In the genomic region with DNA sequence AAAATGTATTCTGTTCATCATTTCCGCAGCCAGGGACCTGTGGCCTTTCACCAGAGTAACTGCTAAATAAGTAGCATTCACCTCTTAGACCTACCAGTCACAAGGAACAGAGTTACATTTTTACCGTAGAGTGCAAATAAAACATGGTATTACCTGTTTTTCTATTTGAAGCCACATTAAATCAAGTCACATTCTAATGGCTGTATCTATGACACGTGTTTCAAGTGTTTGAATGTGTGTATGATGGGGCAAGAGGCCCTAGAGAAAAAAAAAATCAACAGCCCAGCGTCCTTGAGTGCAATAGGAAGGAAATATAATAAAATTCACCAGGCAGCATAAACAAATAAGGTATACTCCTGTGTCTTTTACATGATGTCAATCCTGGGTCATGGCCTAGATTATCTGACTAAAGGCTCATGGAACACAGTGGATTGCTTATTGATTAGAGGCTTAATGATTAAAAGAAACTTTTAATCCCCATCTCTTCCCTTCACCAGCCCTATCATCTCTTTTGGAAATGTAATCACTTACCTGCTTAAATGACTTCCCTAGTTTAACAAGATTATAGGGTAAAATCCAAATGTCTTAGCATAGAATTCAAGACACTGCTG, we compare ENCODE assay signal across 17 cellular contexts.
DNase-seq lines count a peak whose midpoint lies in the region; ATAC-seq and TF ChIP-seq lines count a peak whose summit lies in the region.
"Had no signal": no experiment of that assay in that cellular context is flagged by ENCODE, and none has a peak within 500 bp of the region (broad histone marks: within the 10 kb centered on the region; RNA-seq: fewer than 3 reads in every experiment).

No MANE protein-coding gene starts in this region.

- H3K36me3 Mint-ChIP-seq in nephron progenitor cell (ENCODE audit: low read depth) = no peaks in the 10 kb centered on the region
- H3K36me3 Mint-ChIP-seq: CD14-positive monocyte; CD8-positive, alpha-beta T cell had no signal

- no peaks in the 10 kb centered on the region for H3K27me3 ChIP-seq in left lung

- peaks cover 0 to 12% of the 10 kb centered on the region in 2 donors for H3K4me1 ChIP-seq in left lung

- DNase-seq in DMS153 (lab: John Stamatoyannopoulos, UW) = peak; percentile 70
- DNase-seq in DMS153 treated with DMSO at 0.1 percent for 48 hours (lab: John Stamatoyannopoulos, UW; ENCODE audit: unreplicated experiment) = no peak
- peak; percentile 1 for DNase-seq in LNCaP clone FGC (ENCODE audit: low read depth)
- DNase-seq in left lung = no peak
- no peak for DNase-seq in nephron progenitor cell
- no peak for DNase-seq in NCI-H345 (lab: John Stamatoyannopoulos, UW)
- DNase-seq: CD8-positive, alpha-beta T cell; COR-L47; DMS53; GF-D8; GM23248; IMR-90 had no signal

- peaks cover 7% of the 10 kb centered on the region for H3K27me3 Mint-ChIP-seq in nephron progenitor cell (ENCODE audit: low read depth, poor library complexity)

- H3K36me3 ChIP-seq in left lung = no peaks in the 10 kb centered on the region

- no peaks in the 10 kb centered on the region for H3K4me1 Mint-ChIP-seq in nephron progenitor cell

- intact Hi-C loops in left lung (cut with DNase I) = no loop called here

- H3K9me3 Mint-ChIP-seq in nephron progenitor cell = no peaks in the 10 kb centered on the region
- H3K9me3 Mint-ChIP-seq: CD8-positive, alpha-beta T cell had no signal

- H3K4me3 ChIP-seq in LNCaP clone FGC (ENCODE audit: low read depth, low read length) (no peak overlapping the region), left lung (no peak overlapping the region)
- H3K4me3 ChIP-seq: GM23248 had no signal

- ATAC-seq in left lung (peak; percentile 83), HG02870 (IDR thresholded peaks at IDR 0.05; ENCODE audit: unreplicated experiment) (no peak)
- no peak for ATAC-seq in activated CD4-positive, CD25-positive, alpha-beta regulatory T cell treated with anti-CD3 and anti-CD28 coated beads, Interleukin-2, amount 50 U/mL, for 24 hours
- ATAC-seq: CD8-positive, alpha-beta T cell; HCT116 had no signal

- H3K9me3 ChIP-seq in left lung = no peaks in the 10 kb centered on the region

- H3K27ac ChIP-seq in left lung = no peak overlapping the region
- H3K27ac ChIP-seq: 22Rv1, GM23248 had no signal

- TF ChIP-seq CTCF in LNCaP clone FGC (IDR thresholded peaks at IDR 0.05; ENCODE audit: control insufficient read depth, extremely low read depth, insufficient read depth) (no peak), left lung (IDR thresholded peaks at IDR 0.05) (no peak), nephron progenitor cell (IDR thresholded peaks at IDR 0.05) (no peak)

- H3K27ac Mint-ChIP-seq in nephron progenitor cell = peak overlapping the region; percentile 52
- H3K27ac Mint-ChIP-seq: CD14-positive monocyte; CD8-positive, alpha-beta T cell had no signal

- no peak overlapping the region for H3K4me3 Mint-ChIP-seq in nephron progenitor cell
- H3K4me3 Mint-ChIP-seq: CD8-positive, alpha-beta T cell had no signal

Comparison
In these comparisons a context has a peak if more than half of its experiments do, and no peak if none do; other contexts are left out.
1. DNase-seq: peak in DMS153 (single experiment) and LNCaP clone FGC (single experiment); none in DMS153 treated with DMSO at 0.1 percent for 48 hours (single experiment), left lung (0 of 2), nephron progenitor cell (single experiment) and NCI-H345 (single experiment).